In the genomic region with DNA sequence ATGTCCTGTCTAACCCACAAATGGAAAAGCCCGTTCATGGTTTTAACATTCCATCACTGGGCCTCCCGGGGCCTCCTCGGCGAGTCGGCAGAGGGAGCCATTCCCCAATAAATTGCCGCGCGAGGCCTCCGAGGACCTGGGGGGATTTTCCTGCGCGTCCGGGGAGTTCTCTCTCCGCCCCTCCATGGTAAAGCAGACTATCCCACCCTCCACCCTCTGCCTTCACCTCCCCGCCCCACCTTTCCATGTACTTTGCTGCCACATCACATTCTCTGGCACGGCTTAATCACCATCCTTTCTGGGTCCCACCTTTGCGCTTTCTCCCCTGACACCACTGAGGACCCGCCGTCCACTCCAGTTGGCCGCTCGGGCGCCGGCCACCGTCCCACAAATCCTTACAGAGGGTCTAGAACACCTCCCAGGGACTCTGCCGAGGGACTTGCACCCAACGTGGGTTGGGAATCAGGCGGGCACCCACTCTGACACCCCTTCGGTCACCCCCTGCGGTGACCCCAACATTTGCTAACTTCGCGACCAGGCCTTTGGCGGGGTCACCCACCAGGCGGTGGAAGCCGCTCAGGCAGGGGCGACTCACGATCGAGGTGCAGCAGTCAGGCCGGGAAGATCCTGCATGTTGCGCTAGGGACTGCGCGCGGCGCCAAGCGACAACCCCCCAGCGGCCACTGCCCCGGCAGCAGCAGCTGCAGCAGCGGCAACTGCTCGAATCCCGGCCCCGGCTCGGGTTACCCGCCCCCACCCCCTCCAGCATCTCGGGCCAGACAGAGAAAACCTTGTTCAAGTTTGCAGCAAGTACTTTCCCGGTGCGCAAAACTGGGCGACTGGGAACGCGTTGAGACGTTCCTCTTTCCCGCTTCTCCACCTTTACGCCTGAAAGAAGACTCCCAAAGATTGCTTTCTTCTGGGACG, we compare ENCODE assay signal across 8 cellular contexts. TPM values are rescaled to one million over a fixed set of nuclear protein-coding genes. Genes with fewer than 3 reads are reported as not detected.
DNase-seq lines count a peak whose midpoint lies in the region; ATAC-seq, FAIRE-seq and TF ChIP-seq lines count a peak whose summit lies in the region.

TSS of gene MEGF10 (plus strand) at position 778 of the 927 bp plus-strand sequence. CDS start 40,513 bp downstream, outside the sequence.

- H3K27me3 Mint-ChIP-seq in activated B cell treated with CpG ODN at 0.5 μM for 24 hours = peaks cover 63% of the 10 kb centered on the region

- peaks cover 14% of the 10 kb centered on the region for H3K4me1 Mint-ChIP-seq in activated B cell treated with CpG ODN at 0.5 μM for 24 hours

- no peaks in the 10 kb centered on the region for H3K36me3 ChIP-seq in pancreas

- H3K36me3 Mint-ChIP-seq in activated B cell treated with CpG ODN at 0.5 μM for 24 hours (ENCODE audit: low read depth) = no peaks in the 10 kb centered on the region

- peaks cover 0 to 4% (median 0%) of the 10 kb centered on the region in 3 donors for H3K4me1 ChIP-seq in pancreas

- CTCF ChIA-PET in activated B cell treated with CpG ODN at 0.5 μM for 24 hours (lab: Charles Lee) = no interaction called here

- no peak within 1 kb of the TSS for H3K27ac Mint-ChIP-seq in activated B cell treated with CpG ODN at 0.5 μM for 24 hours

- peaks cover 0 to 7% (median 3%) of the 10 kb centered on the region in 4 donors for H3K27me3 ChIP-seq in pancreas

- H3K4me3 ChIP-seq in GM12864 (ENCODE audit: low read depth, low read length) = no peak within 1 kb of the TSS
- peak within 1 kb of the TSS in 3 of 4 donors; percentile 3 to 38 (median 8) for H3K4me3 ChIP-seq in pancreas

- ATAC-seq in HG03432 (IDR thresholded peaks at IDR 0.05; ENCODE audit: unreplicated experiment) (peak; percentile 66), activated B cell treated with CpG ODN at 0.5 μM for 24 hours (ENCODE audit: low read depth) (no peak), pancreas (peak; percentile 70 to 97 (median 91)), HG03521 (IDR thresholded peaks at IDR 0.05; ENCODE audit: unreplicated experiment) (no peak), GM21423 (IDR thresholded peaks at IDR 0.05; ENCODE audit: unreplicated experiment) (no peak)

- WGBS in pancreas, 2 donors = 3% methylated on average over 61 of the region's 61 CpGs

- H3K27ac ChIP-seq in pancreas = no peak within 1 kb of the TSS

- H3K4me3 Mint-ChIP-seq in activated B cell treated with CpG ODN at 0.5 μM for 24 hours = peak within 1 kb of the TSS; percentile 5

- intact Hi-C loops in activated B cell treated with CpG ODN at 0.5 μM for 24 hours (cut with micrococcal nuclease) (loop anchor here (1.0 kb wide), 1 partner anchor 202 kb away; no protein-coding TSS in a partner anchor), pancreas (cut with DNase I) (loop anchor here in 2 of 3 donors (5.0 to 10.0 kb wide), 2 partner anchors 195 to 207 kb away; no protein-coding TSS in a partner anchor)

- POLR2A ChIA-PET in activated B cell treated with CpG ODN at 0.5 μM for 24 hours (lab: Charles Lee) = no interaction called here

- peaks cover 8% of the 10 kb centered on the region for H3K9me3 Mint-ChIP-seq in activated B cell treated with CpG ODN at 0.5 μM for 24 hours

- FAIRE-seq in pancreas (lab: Jason Lieb, UNC) = no peak

- no peaks in the 10 kb centered on the region for H3K9me3 ChIP-seq in pancreas

- DNase-seq in GM12864 (ENCODE audit: low read depth) = no peak
- DNase-seq in activated B cell treated with CpG ODN at 0.5 μM for 24 hours = no peak
- peak; percentile 56 for DNase-seq in glomerular visceral epithelial cell (ENCODE audit: extremely low spot score)
- peak in 5 of 6 donors; percentile 26 to 76 (median 44) for DNase-seq in pancreas
- DNase-seq in T-helper 9 cell = no peak

- TF ChIP-seq CTCF in GM12864 (IDR thresholded peaks at IDR 0.05; ENCODE audit: low read depth, low read length, missing control alignments) (peak; percentile 65), activated B cell treated with CpG ODN at 0.5 μM for 24 hours (IDR thresholded peaks at IDR 0.05) (no peak), pancreas (IDR thresholded peaks at IDR 0.05) (peak; percentile 17 to 52 (median 40))

RNA-seq across cellular contexts. Expression of gene MEGF10, which starts in this region (rescaled TPM):
- not detected in 2 replicates for total RNA-seq in activated B cell treated with CpG ODN at 0.5 μM for 24 hours
- total RNA-seq in pancreas = under 1 TPM; 0.03 to 0.59 (median 0.10) TPM
- polyA plus RNA-seq in pancreas = under 1 TPM in 1 of 2 donors, not detected in 1; 0.02 TPM

Comparison
In these comparisons a context has a peak if more than half of its experiments do, and no peak if none do; other contexts are left out.
1. Peak in DNase-seq, ATAC-seq and H3K4me3 ChIP-seq in pancreas; RNA of the gene not detected or under 1 TPM.